9 cellular contexts compared by ENCODE assay signal in the genomic region with DNA sequence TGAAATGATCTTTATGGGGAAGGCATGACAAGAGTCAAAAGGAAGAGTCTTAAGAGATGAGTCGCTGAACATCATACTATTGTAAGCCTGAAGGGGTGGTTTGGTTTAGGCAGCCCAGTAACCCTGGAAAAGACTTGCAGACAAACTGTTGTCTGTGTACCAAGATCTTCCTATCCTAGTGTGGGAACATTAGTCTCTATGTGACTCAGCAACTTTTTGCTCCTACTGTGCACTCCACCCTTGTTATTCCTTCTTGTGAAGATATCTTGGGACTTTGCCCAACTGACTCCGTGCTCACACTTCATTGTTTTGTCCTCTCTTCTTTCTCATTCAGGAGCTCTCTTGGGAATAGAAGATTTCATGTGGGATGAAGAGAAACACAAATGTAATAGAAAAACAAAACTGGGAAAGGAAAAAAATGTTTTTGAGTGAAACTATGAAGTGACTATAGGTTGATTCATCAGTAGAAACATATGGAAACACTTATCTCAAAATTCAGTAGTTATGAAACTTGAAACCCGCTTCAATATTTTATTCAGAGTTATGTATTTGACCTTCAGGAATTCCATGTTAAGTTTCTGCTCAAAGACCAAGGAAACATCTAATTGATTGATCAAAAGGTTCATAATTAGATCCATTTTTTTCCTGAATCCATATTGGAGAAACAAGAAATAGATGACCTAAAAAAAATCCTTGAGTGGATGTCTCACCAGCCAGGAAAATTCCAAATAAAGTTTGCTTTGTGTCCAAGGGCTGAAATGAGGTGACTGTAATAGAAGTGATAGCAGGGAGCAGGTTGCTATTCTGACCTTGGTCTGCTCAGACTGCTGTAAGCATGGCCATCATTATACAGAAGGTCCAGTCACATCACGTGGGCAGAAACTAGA.
A peak's percentile ranks its signal among the peaks of the same experiment; 100 is the strongest.
DNase-seq lines count a peak whose midpoint lies in the region; ATAC-seq and TF ChIP-seq lines count a peak whose summit lies in the region.
"Had no signal": no experiment of that assay in that cellular context is flagged by ENCODE, and none has a peak within 500 bp of the region (broad histone marks: within the 10 kb centered on the region; RNA-seq: fewer than 3 reads in every experiment).

No MANE protein-coding gene starts in this region.

- no peaks in the 10 kb centered on the region for H3K36me3 ChIP-seq in hepatocyte (replicated peaks; ENCODE audit: insufficient read depth, low read depth)
- no peaks in the 10 kb centered on the region for H3K36me3 ChIP-seq in vagina
- H3K36me3 ChIP-seq: tibial nerve had no signal

- H2AFZ ChIP-seq in hepatocyte = no peak overlapping the region

- no peaks in the 10 kb centered on the region for H3K27me3 ChIP-seq in hepatocyte
- no peaks in the 10 kb centered on the region for H3K27me3 ChIP-seq in vagina
- H3K27me3 ChIP-seq: tibial nerve had no signal

- H3K27ac ChIP-seq in hepatocyte (peak overlapping the region; percentile 41), vagina (peak overlapping the region; percentile 53)

- no peaks in the 10 kb centered on the region for H4K20me1 ChIP-seq in hepatocyte (ENCODE audit: insufficient read depth, poor library complexity, severe bottlenecking)

- H3K9me3 ChIP-seq in hepatocyte (ENCODE audit: low read depth) (no peaks in the 10 kb centered on the region), vagina (no peaks in the 10 kb centered on the region)
- H3K9me3 ChIP-seq: tibial nerve had no signal

- TF ChIP-seq CTCF in hepatocyte (IDR thresholded peaks at IDR 0.05; ENCODE audit: poor library complexity) = no peak
- no peak for TF ChIP-seq CTCF in vagina (IDR thresholded peaks at IDR 0.05)

- H3K4me1 ChIP-seq in hepatocyte (ENCODE audit: insufficient read depth) (peaks cover 10% of the 10 kb centered on the region), vagina (peaks cover 18% of the 10 kb centered on the region)

- peak; percentile 34 for DNase-seq in stimulated activated CD4-positive, alpha-beta T cell treated with anti-CD3 and anti-CD28 coated beads, Interleukin-1b, Interleukin-23, amount 100 ng/mL, for 48 hours
- DNase-seq in stimulated activated CD4-positive, alpha-beta T cell treated with anti-CD3 and anti-CD28 coated beads, Interleukin-12 subunit alpha, Interleukin-12 subunit beta, amount 100 ng/mL, for 4 hours = no peak
- peak; percentile 19 for DNase-seq in activated naive CD4-positive, alpha-beta T cell treated with anti-CD3 and anti-CD28 coated beads, Interleukin-2, amount 50 U/mL, for 16 hours
- peak; percentile 53 for DNase-seq in hepatocyte (ENCODE audit: low spot score)
- no peak for DNase-seq in vagina (ENCODE audit: extremely low spot score in 2 of 2)
- no peak for DNase-seq in NCI-H345 (lab: John Stamatoyannopoulos, UW)

- H3K4me3 ChIP-seq in hepatocyte (no peak overlapping the region), vagina (no peak overlapping the region)
- H3K4me3 ChIP-seq: tibial nerve had no signal

- intact Hi-C loops in vagina (cut with DNase I) = no loop called here

- 83% methylated on average over 4 of the region's 4 CpGs for WGBS in hepatocyte (ENCODE audit: low lambda C conversion rate, missing lambda C conversion rate)

- ATAC-seq in HG03097 (IDR thresholded peaks at IDR 0.05; ENCODE audit: low FRiP score, unreplicated experiment) (no peak), HG02571 (IDR thresholded peaks at IDR 0.05; ENCODE audit: unreplicated experiment) (no peak)

- H3K9me2 ChIP-seq in hepatocyte (replicated peaks; ENCODE audit: insufficient read depth) = no peaks in the 10 kb centered on the region

- H3K4me2 ChIP-seq in hepatocyte = peak overlapping the region; percentile 18

- no peaks in the 10 kb centered on the region for H3K79me2 ChIP-seq in hepatocyte

- no peak for TF ChIP-seq POLR2A in vagina (IDR thresholded peaks at IDR 0.05)

Comparison
In these comparisons a context has a peak if more than half of its experiments do, and no peak if none do; other contexts are left out.
1. DNase-seq: peak in stimulated activated CD4-positive, alpha-beta T cell treated with anti-CD3 and anti-CD28 coated beads, Interleukin-1b, Interleukin-23, amount 100 ng/mL, for 48 hours (single experiment), activated naive CD4-positive, alpha-beta T cell treated with anti-CD3 and anti-CD28 coated beads, Interleukin-2, amount 50 U/mL, for 16 hours (single experiment) and hepatocyte (single experiment); none in stimulated activated CD4-positive, alpha-beta T cell treated with anti-CD3 and anti-CD28 coated beads, Interleukin-12 subunit alpha, Interleukin-12 subunit beta, amount 100 ng/mL, for 4 hours (single experiment), vagina (0 of 2) and NCI-H345 (single experiment).